23 cellular contexts compared by ENCODE assay signal in genomic region chr22:23078462-23078787, GRCh38.
"Had no signal": no experiment of that assay in that cellular context is flagged by ENCODE, and none has a peak within 500 bp of the region (broad histone marks: within the 10 kb centered on the region; RNA-seq: fewer than 3 reads in every experiment).

No MANE protein-coding gene starts in this region.

- H3K27me3 ChIP-seq: neural progenitor cell, spleen, suprapubic skin, tibial artery, upper lobe of left lung, uterus had no signal

- H3K9ac ChIP-seq: neural progenitor cell had no signal

- H3K4me3 ChIP-seq: coronary artery, left ventricle myocardium inferior, lower lobe of right lung, neural progenitor cell, psoas muscle, spleen, suprapubic skin, tibial artery, upper lobe of left lung, uterus had no signal

- H3K27ac ChIP-seq: coronary artery, left ventricle myocardium inferior, lower lobe of right lung, neural progenitor cell, psoas muscle, suprapubic skin, tibial artery, upper lobe of left lung, uterus had no signal

- FAIRE-seq: islet of Langerhans had no signal

- H3K4me2 ChIP-seq: neural progenitor cell had no signal

- H3K27ac Mint-ChIP-seq: memory B cell, mesothelial cell of epicardium, natural killer cell, neural progenitor cell had no signal

- DNase-seq: effector CD8-positive, alpha-beta T cell; foreskin melanocyte; hypothalamus; left ventricle myocardium inferior; lower lobe of right lung; natural killer cell; occipital lobe; psoas muscle; retina; spleen; stimulated activated CD4-positive, alpha-beta T cell treated with anti-CD3 and anti-CD28 coated beads, Interleukin-15, amount 100 ng/mL, for 24 hours; stimulated activated CD4-positive, alpha-beta T cell treated with anti-CD3 and anti-CD28 coated beads, Interleukin-1b, Interleukin-23, amount 100 ng/mL, for 48 hours; stimulated activated CD4-positive, alpha-beta T cell treated with anti-CD3 and anti-CD28 coated beads, Interleukin-4, amount 100 ng/mL, for 24 hours; stimulated activated naive CD4-positive, alpha-beta T cell; tibial artery; uterus had no signal

- H3K36me3 ChIP-seq: left ventricle myocardium inferior, lower lobe of right lung, neural progenitor cell, spleen, suprapubic skin, tibial artery, upper lobe of left lung, uterus had no signal

- H3K4me1 Mint-ChIP-seq: mesothelial cell of epicardium had no signal

- H3K4me1 ChIP-seq: lower lobe of right lung, neural progenitor cell, psoas muscle, suprapubic skin, tibial artery, uterus had no signal

- H3K9me3 ChIP-seq: left ventricle myocardium inferior, lower lobe of right lung, psoas muscle, spleen, suprapubic skin, tibial artery, upper lobe of left lung, uterus had no signal

- ATAC-seq: lower lobe of right lung, natural killer cell, psoas muscle had no signal

- H3K4me3 Mint-ChIP-seq: memory B cell, mesothelial cell of epicardium, natural killer cell, neural progenitor cell had no signal

- H3K36me3 Mint-ChIP-seq: memory B cell, mesothelial cell of epicardium, natural killer cell had no signal

- H2AFZ ChIP-seq: neural progenitor cell had no signal

- H3K9me3 Mint-ChIP-seq: memory B cell, mesothelial cell of epicardium, natural killer cell had no signal
